ENCODE assay signal across 18 cellular contexts in genomic region chr15:61653110-61653509, GRCh38.
DNase-seq lines count a peak whose midpoint lies in the region; ATAC-seq and TF ChIP-seq lines count a peak whose summit lies in the region.
"Had no signal": no experiment of that assay in that cellular context is flagged by ENCODE, and none has a peak within 500 bp of the region (broad histone marks: within the 10 kb centered on the region; RNA-seq: fewer than 3 reads in every experiment).

No MANE protein-coding gene starts in this region.

- H3K4me1 ChIP-seq in transverse colon, result peaks cover 0 to 3% (median 0%) of the 10 kb centered on the region in 4 donors
- H3K4me1 ChIP-seq in MM.1S (ENCODE audit: low read length), result no peaks in the 10 kb centered on the region
- H3K4me1 ChIP-seq: ascending aorta had no signal

- H3K27me3 ChIP-seq in MG63, result no peaks in the 10 kb centered on the region
- H3K27me3 ChIP-seq in transverse colon, result no peaks in the 10 kb centered on the region
- H3K27me3 ChIP-seq in MM.1S (replicated peaks; ENCODE audit: insufficient read depth, low read length), result no peaks in the 10 kb centered on the region
- H3K27me3 ChIP-seq: ascending aorta had no signal

- no peak overlapping the region for H3K4me2 ChIP-seq in MM.1S (ENCODE audit: low read depth, low read length)
- H3K4me2 ChIP-seq: PC-9 had no signal

- no peaks in the 10 kb centered on the region for H3K9me2 ChIP-seq in MM.1S (replicated peaks; ENCODE audit: insufficient read depth, low read length)

- in situ Hi-C loops in transverse colon (cut with MboI; ENCODE audit: low pct_ligation_motif_present in 1 of 4, low pct_unique_long_range_greater_than_20kb in 1 of 4, low sequenced_read_pairs in 3 of 4), result no loop called here

- TF ChIP-seq CTCF in coronary artery (IDR thresholded peaks at IDR 0.05) (no peak), transverse colon (IDR thresholded peaks at IDR 0.05) (no peak), MM.1S (IDR thresholded peaks at IDR 0.05; ENCODE audit: low read length) (no peak)

- H3K79me2 ChIP-seq in MM.1S (ENCODE audit: low read length), result no peaks in the 10 kb centered on the region

- H3F3A ChIP-seq in MM.1S (ENCODE audit: insufficient read depth, low read length), result no peaks in the 10 kb centered on the region

- H4K20me1 ChIP-seq in MM.1S (ENCODE audit: insufficient read depth, low read length), result no peaks in the 10 kb centered on the region

- no peak overlapping the region for H2AFZ ChIP-seq in MM.1S (ENCODE audit: low read length)
- H2AFZ ChIP-seq: PC-9 had no signal

- intact Hi-C loops in transverse colon (cut with DNase I; ENCODE audit: low total_unique reads), result no loop called here

- 62% methylated on average over 9 of the region's 9 CpGs; no CpG with 5 or more reads in 1 of the 2 donors for WGBS in transverse colon (ENCODE audit: low coverage in 1 of 2), 2 donors

- DNase-seq in MG63, result peak; percentile 77
- no peak for DNase-seq in coronary artery (ENCODE audit: low spot score)
- DNase-seq in iPS-NIHi7 (ENCODE audit: extremely low spot score), result peak; percentile 35
- peak; percentile 13 for DNase-seq in transverse colon
- DNase-seq in MM.1S, result no peak
- no peak for DNase-seq in ureter (ENCODE audit: low spot score)
- no peak for DNase-seq in cortex of kidney (lab: John Stamatoyannopoulos, UW)
- DNase-seq: activated naive CD4-positive, alpha-beta T cell; activated T-cell treated with anti-CD3 and anti-CD28 coated beads for 4 hours; Calu3; IMR-90; midbrain; NCI-H748 treated with DMSO at 0.1 percent for 48 hours; PC-9; stimulated activated CD4-positive, alpha-beta T cell treated with anti-CD3 and anti-CD28 coated beads, Interleukin-4, amount 100 ng/mL, for 1 hour had no signal

- no peak for TF ChIP-seq EP300 in transverse colon (IDR thresholded peaks at IDR 0.05; ENCODE audit: low read depth)

- no peaks in the 10 kb centered on the region for H3K36me3 ChIP-seq in MG63
- H3K36me3 ChIP-seq in transverse colon, result no peaks in the 10 kb centered on the region
- H3K36me3 ChIP-seq in MM.1S (replicated peaks; ENCODE audit: insufficient read depth, low read length), result no peaks in the 10 kb centered on the region
- H3K36me3 ChIP-seq: ascending aorta had no signal

- H3K9ac ChIP-seq in MM.1S (ENCODE audit: low read length), result no peak overlapping the region

- H3K4me3 ChIP-seq in MG63, result no peak overlapping the region
- peak overlapping the region; percentile 24 for H3K4me3 ChIP-seq in coronary artery
- no peak overlapping the region for H3K4me3 ChIP-seq in transverse colon
- no peak overlapping the region for H3K4me3 ChIP-seq in MM.1S (ENCODE audit: low read length)
- H3K4me3 ChIP-seq: ascending aorta, PC-9, skin epidermis had no signal

- H3K27ac ChIP-seq in coronary artery, result peak overlapping the region in 1 of 2 donors; percentile 66
- H3K27ac ChIP-seq in transverse colon, result no peak overlapping the region
- no peak overlapping the region for H3K27ac ChIP-seq in MM.1S (ENCODE audit: low read length)
- H3K27ac ChIP-seq: ascending aorta, PC-9, skin epidermis had no signal

- H3K9me3 ChIP-seq in MG63 (peaks cover under 1% of the 10 kb centered on the region), transverse colon (no peaks in the 10 kb centered on the region), MM.1S (replicated peaks; ENCODE audit: insufficient read depth, low read length) (no peaks in the 10 kb centered on the region)
- H3K9me3 ChIP-seq: ascending aorta had no signal

- TF ChIP-seq POLR2A in transverse colon (IDR thresholded peaks at IDR 0.05), result no peak

- no peak for ATAC-seq in GM21528 (IDR thresholded peaks at IDR 0.05; ENCODE audit: low FRiP score, unreplicated experiment)

Comparison
In these comparisons a context has a peak if more than half of its experiments do, and no peak if none do; other contexts are left out.
1. DNase-seq: peak in MG63 (single experiment), iPS-NIHi7 (single experiment) and transverse colon (single experiment); none in coronary artery (single experiment), MM.1S (single experiment), ureter (single experiment) and cortex of kidney (single experiment).